ENCODE assay signal across 21 cellular contexts in the genomic region with DNA sequence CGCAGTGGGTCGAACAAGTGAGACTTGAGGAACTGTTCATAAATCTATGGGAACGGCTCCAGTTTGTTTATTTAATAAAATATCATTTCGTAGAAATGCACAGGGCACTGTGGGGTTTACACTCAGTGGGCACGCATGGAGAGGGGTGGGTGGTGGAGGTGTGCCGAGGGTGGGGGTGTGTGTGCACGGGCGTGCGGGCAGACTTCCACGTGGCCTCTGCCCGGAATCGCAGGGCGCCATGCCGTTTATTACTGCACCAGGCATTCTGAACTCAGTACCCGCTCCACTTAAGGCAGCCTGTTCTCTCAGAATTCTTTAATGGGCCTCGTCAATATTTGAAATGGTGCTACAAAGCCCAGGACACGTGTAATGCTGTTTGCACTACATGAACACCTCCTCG.
DNase-seq lines count a peak whose midpoint lies in the region; ATAC-seq, FAIRE-seq and TF ChIP-seq lines count a peak whose summit lies in the region.
"Had no signal": no experiment of that assay in that cellular context is flagged by ENCODE, and none has a peak within 500 bp of the region (broad histone marks: within the 10 kb centered on the region; RNA-seq: fewer than 3 reads in every experiment).

No MANE protein-coding gene starts in this region.

- no peak for TF ChIP-seq POLR2A in HepG2 (IDR thresholded peaks at IDR 0.05; ENCODE audit: insufficient read depth in 1 of 2, low read depth in 2 of 2, low read length in 2 of 2)
- no peak for TF ChIP-seq POLR2A in right lobe of liver (IDR thresholded peaks at IDR 0.05)

- 40% methylated on average over 6 of the region's 18 CpGs for WGBS in HepG2 (ENCODE audit: low lambda C conversion rate)
- 65% methylated on average over 8 of the region's 18 CpGs for WGBS in right lobe of liver (ENCODE audit: insufficient coverage, low coverage, low lambda C conversion rate, missing lambda C conversion rate)

- in situ Hi-C loops in HepG2 (cut with HindIII; ENCODE audit: extremely low pct_ligation_motif_present, low pct_unique_long_range_greater_than_20kb): no loop called here

- H3K36me3 ChIP-seq in HepG2 (replicated peaks in 1 of 2; ENCODE audit: control insufficient read depth in 1 of 2, insufficient read depth in 2 of 2, low read length in 2 of 2) (no peaks in the 10 kb centered on the region), right lobe of liver (no peaks in the 10 kb centered on the region)
- H3K36me3 ChIP-seq: BLaER1 treated with 17β-estradiol and CSF1 and Interleukin-3, amounts not matched to agents 10 nM and 100 nM had no signal

- CTCF ChIA-PET in HepG2 (lab: Yijun Ruan, JAX; ENCODE audit: low intra/inter-chr PET ratio, low total read pairs): no interaction called here

- TF ChIP-seq EP300 in HepG2 (IDR thresholded peaks at IDR 0.05; ENCODE audit: low read depth in 2 of 2, low read length in 2 of 2): no peak
- TF ChIP-seq EP300 in HepG2 (CRISPR knock-in tag; IDR thresholded peaks at IDR 0.05; ENCODE audit: borderline replicate concordance): no peak

- no peaks in the 10 kb centered on the region for H4K20me1 ChIP-seq in HepG2 (ENCODE audit: insufficient read depth, low read length)
- H4K20me1 ChIP-seq: BLaER1 treated with 17β-estradiol and CSF1 and Interleukin-3, amounts not matched to agents 10 nM and 100 nM had no signal

- H3K27me3 Mint-ChIP-seq in mesothelial cell of epicardium (ENCODE audit: low read depth): peaks cover 87% of the 10 kb centered on the region

- TF ChIP-seq RAD21 in HepG2 (CRISPR knock-in tag; IDR thresholded peaks at IDR 0.05): no peak

- no peak overlapping the region for H3K4me3 Mint-ChIP-seq in mesothelial cell of epicardium
- H3K4me3 Mint-ChIP-seq: B cell; CD4-positive, alpha-beta T cell; CD8-positive, alpha-beta T cell had no signal

- TF ChIP-seq CTCF in HepG2 (CRISPR knock-in tag; IDR thresholded peaks at IDR 0.05) (no peak), right lobe of liver (IDR thresholded peaks at IDR 0.05) (no peak), VCaP (conservative IDR thresholded peaks at IDR 0.05) (no peak), mesothelial cell of epicardium (IDR thresholded peaks at IDR 0.05; ENCODE audit: unreplicated experiment) (no peak)

- H3K27ac ChIP-seq in HepG2 (ENCODE audit: extremely low read length, insufficient read depth, low read length) (no peak overlapping the region), right lobe of liver (no peak overlapping the region), VCaP (peak overlapping the region; percentile 19; the same call in 1 of the 2 replicates), substantia nigra (ENCODE audit: low read depth, low read length, poor library complexity, severe bottlenecking) (no peak overlapping the region)
- H3K27ac ChIP-seq: 22Rv1; A549; BLaER1 treated with 17β-estradiol and CSF1 and Interleukin-3, amounts not matched to agents 10 nM and 100 nM; C4-2B had no signal

- H3K4me1 Mint-ChIP-seq in mesothelial cell of epicardium: no peaks in the 10 kb centered on the region
- H3K4me1 Mint-ChIP-seq: B cell had no signal

- H3K27ac Mint-ChIP-seq in mesothelial cell of epicardium: no peak overlapping the region
- H3K27ac Mint-ChIP-seq: B cell; CD4-positive, alpha-beta T cell; CD8-positive, alpha-beta T cell had no signal

- ATAC-seq in HepG2: no peak
- no peak for ATAC-seq in right lobe of liver
- ATAC-seq: A549; CD8-positive, alpha-beta T cell had no signal

- POLR2A ChIA-PET in HepG2 (lab: Yijun Ruan, JAX): no interaction called here

- BruUV-seq in HepG2 (replicated peaks; lab: Mats Ljungman, UMichigan): no TSS peak

- no peak overlapping the region for H3K4me2 ChIP-seq in HepG2 (ENCODE audit: low read depth, low read length)
- H3K4me2 ChIP-seq: A549; BLaER1 treated with 17β-estradiol and CSF1 and Interleukin-3, amounts not matched to agents 10 nM and 100 nM had no signal

- FAIRE-seq in HepG2 (lab: Jason Lieb, UNC): no peak
- FAIRE-seq: A549, D721Med, G401.6, GM12891, GM19239 had no signal

- H2AFZ ChIP-seq in HepG2 (ENCODE audit: low read length): no peak overlapping the region

- H3K79me2 ChIP-seq in HepG2 (ENCODE audit: insufficient read depth, low read length): no peaks in the 10 kb centered on the region

- DNase-seq in HepG2 (ENCODE audit: low spot score) (no peak), right lobe of liver (no peak), mesothelial cell of epicardium (ENCODE audit: low spot score in 2 of 2, unreplicated experiment in 2 of 2) (no peak), substantia nigra (lab: John Stamatoyannopoulos, UW) (no peak)
- DNase-seq: AML-193; Caco-2; Calu3; CD4-positive, alpha-beta T cell; CD8-positive, alpha-beta T cell; DMS79 treated with DMSO at 0.1 percent for 48 hours; GF-D8 had no signal

- no peaks in the 10 kb centered on the region for H3K36me3 Mint-ChIP-seq in mesothelial cell of epicardium
- H3K36me3 Mint-ChIP-seq: CD8-positive, alpha-beta T cell had no signal

- H3K9me3 ChIP-seq in HepG2 (ENCODE audit: low read length) (no peaks in the 10 kb centered on the region), right lobe of liver (no peaks in the 10 kb centered on the region)
- H3K9me3 ChIP-seq: A549; BLaER1 treated with 17β-estradiol and CSF1 and Interleukin-3, amounts not matched to agents 10 nM and 100 nM; Caco-2 had no signal

- intact Hi-C loops in HepG2 (cut with micrococcal nuclease; ENCODE audit: unreplicated experiment) (no loop called here), right lobe of liver (cut with DNase I) (no loop called here)

- H3K4me1 ChIP-seq in HepG2 (ENCODE audit: insufficient read depth, low read length) (no peaks in the 10 kb centered on the region), right lobe of liver (no peaks in the 10 kb centered on the region)
- H3K4me1 ChIP-seq: A549; BLaER1 treated with 17β-estradiol and CSF1 and Interleukin-3, amounts not matched to agents 10 nM and 100 nM; Caco-2 had no signal

- H3K9ac ChIP-seq in HepG2 (ENCODE audit: insufficient read depth, low read depth, low read length): no peak overlapping the region
- H3K9ac ChIP-seq: BLaER1 treated with 17β-estradiol and CSF1 and Interleukin-3, amounts not matched to agents 10 nM and 100 nM had no signal

- H3K4me3 ChIP-seq in HepG2 (replicated peaks in 1 of 3; ENCODE audit: insufficient read depth in 1 of 3, low read depth in 2 of 3, low read length in 3 of 3) (no peak overlapping the region), right lobe of liver (no peak overlapping the region)
- H3K4me3 ChIP-seq: A549; BLaER1 treated with 17β-estradiol and CSF1 and Interleukin-3, amounts not matched to agents 10 nM and 100 nM had no signal

- no peaks in the 10 kb centered on the region for H3K9me3 Mint-ChIP-seq in mesothelial cell of epicardium
- H3K9me3 Mint-ChIP-seq: CD4-positive, alpha-beta T cell; CD8-positive, alpha-beta T cell had no signal

- H3K27me3 ChIP-seq in HepG2 (ENCODE audit: control insufficient read depth in 1 of 2, insufficient read depth in 2 of 2, low read length in 2 of 2): peaks cover 0 to 20% of the 10 kb centered on the region in 2 experiments; a peak in 4 of 5 replicates
- H3K27me3 ChIP-seq in right lobe of liver: no peaks in the 10 kb centered on the region
- H3K27me3 ChIP-seq: BLaER1 treated with 17β-estradiol and CSF1 and Interleukin-3, amounts not matched to agents 10 nM and 100 nM had no signal

TF ChIP-seq in HepG2, 621 proteins besides CTCF, POLR2A, EP300 and RAD21:
- no peak for TF ChIP-seq SMARCE1 (IDR thresholded peaks at IDR 0.05; ENCODE audit: borderline replicate concordance)
- TF ChIP-seq, protein P1, sequence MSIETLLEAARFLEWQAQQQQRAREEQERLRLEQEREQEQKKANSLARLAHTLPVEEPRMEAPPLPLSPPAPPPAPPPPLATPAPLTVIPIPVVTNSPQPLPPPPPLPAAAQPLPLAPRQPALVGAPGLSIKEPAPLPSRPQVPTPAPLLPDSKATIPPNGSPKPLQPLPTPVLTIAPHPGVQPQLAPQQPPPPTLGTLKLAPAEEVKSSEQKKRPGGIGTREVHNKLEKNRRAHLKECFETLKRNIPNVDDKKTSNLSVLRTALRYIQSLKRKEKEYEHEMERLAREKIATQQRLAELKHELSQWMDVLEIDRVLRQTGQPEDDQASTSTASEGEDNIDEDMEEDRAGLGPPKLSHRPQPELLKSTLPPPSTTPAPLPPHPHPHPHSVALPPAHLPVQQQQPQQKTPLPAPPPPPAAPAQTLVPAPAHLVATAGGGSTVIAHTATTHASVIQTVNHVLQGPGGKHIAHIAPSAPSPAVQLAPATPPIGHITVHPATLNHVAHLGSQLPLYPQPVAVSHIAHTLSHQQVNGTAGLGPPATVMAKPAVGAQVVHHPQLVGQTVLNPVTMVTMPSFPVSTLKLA (IDR thresholded peaks at IDR 0.05): peak; percentile 50
